In genomic region chr9:131162886-131163285, GRCh38 we compare ENCODE assay signal across 22 cellular contexts.
"Had no signal": no experiment of that assay in that cellular context is flagged by ENCODE, and none has a peak within 500 bp of the region (broad histone marks: within the 10 kb centered on the region; RNA-seq: fewer than 3 reads in every experiment).

No MANE protein-coding gene starts in this region.

- H3K9me3 ChIP-seq: ascending aorta, body of pancreas, SJCRH30, SK-N-SH had no signal

- H3K9me3 Mint-ChIP-seq: activated naive CD4-positive, alpha-beta T cell treated with anti-CD3 and anti-CD28 coated beads, Interleukin-2, amount 10 ng/mL, durations not matched to agents 7 days and 5 days; activated naive CD8-positive, alpha-beta T cell treated with anti-CD3 and anti-CD28 coated beads, Interleukin-2, amount 10 ng/mL, durations not matched to agents 7 days and 5 days had no signal

- H3K27ac Mint-ChIP-seq: activated naive CD4-positive, alpha-beta T cell treated with anti-CD3 and anti-CD28 coated beads, Interleukin-2, amount 10 ng/mL, durations not matched to agents 7 days and 5 days; activated naive CD8-positive, alpha-beta T cell treated with anti-CD3 and anti-CD28 coated beads, Interleukin-2, amount 10 ng/mL, durations not matched to agents 7 days and 5 days had no signal

- H3K4me3 ChIP-seq: ascending aorta, body of pancreas, SJCRH30 had no signal

- H3K9ac ChIP-seq: SK-N-SH had no signal

- H3K27ac ChIP-seq: ascending aorta, body of pancreas, SJCRH30 had no signal

- ATAC-seq: activated CD4-positive, CD25-positive, alpha-beta regulatory T cell treated with anti-CD3 and anti-CD28 coated beads, Interleukin-2, amount 50 U/mL, for 24 hours; body of pancreas; Panc1 had no signal

- H3K27me3 Mint-ChIP-seq: activated naive CD4-positive, alpha-beta T cell treated with anti-CD3 and anti-CD28 coated beads, Interleukin-2, amount 10 ng/mL, durations not matched to agents 7 days and 5 days; activated naive CD8-positive, alpha-beta T cell treated with anti-CD3 and anti-CD28 coated beads, Interleukin-2, amount 10 ng/mL, durations not matched to agents 7 days and 5 days had no signal

- H3K4me1 ChIP-seq: ascending aorta, SJCRH30 had no signal

- H3K4me2 ChIP-seq: SK-N-SH had no signal

- DNase-seq: activated CD4-positive, alpha-beta T cell treated with anti-CD3 and anti-CD28 coated beads for 4 hours; activated effector memory CD4-positive, alpha-beta T cell treated with anti-CD3 and anti-CD28 coated beads, Interleukin-2, amount 50 U/mL, for 16 hours; activated naive CD4-positive, alpha-beta T cell treated with anti-CD3 and anti-CD28 coated beads, Interleukin-2, amount 10 ng/mL, durations not matched to agents 7 days and 5 days; activated naive CD8-positive, alpha-beta T cell treated with anti-CD3 and anti-CD28 coated beads, Interleukin-2, amount 10 ng/mL, durations not matched to agents 7 days and 5 days; body of pancreas; cerebellar nuclear complex; MM.1S; NCI-H1105; NCI-H1436; NCI-H187; NCI-H2081; NCI-H510A treated with DMSO at 0.1 percent for 48 hours; NCI-H69; NK-92 treated with Interleukin-12 subunit alpha and Interleukin-12 subunit beta, amount 100 ng/mL, for 24 hours; OCI-M1; Right ventricle myocardium superior; RPMI8226; SJCRH30; SK-N-SH had no signal

- H3K4me3 Mint-ChIP-seq: activated naive CD4-positive, alpha-beta T cell treated with anti-CD3 and anti-CD28 coated beads, Interleukin-2, amount 10 ng/mL, durations not matched to agents 7 days and 5 days; activated naive CD8-positive, alpha-beta T cell treated with anti-CD3 and anti-CD28 coated beads, Interleukin-2, amount 10 ng/mL, durations not matched to agents 7 days and 5 days had no signal

- H3K4me1 Mint-ChIP-seq: activated naive CD4-positive, alpha-beta T cell treated with anti-CD3 and anti-CD28 coated beads, Interleukin-2, amount 10 ng/mL, durations not matched to agents 7 days and 5 days had no signal

- H3K27me3 ChIP-seq: ascending aorta, body of pancreas, SJCRH30 had no signal
